33 cellular contexts compared by ENCODE assay signal in genomic region chr15:70770863-70771262, GRCh38. TPM values are rescaled to one million over a fixed set of nuclear protein-coding genes. Genes with fewer than 3 reads are reported as not detected.
DNase-seq lines count a peak whose midpoint lies in the region; ATAC-seq, FAIRE-seq and TF ChIP-seq lines count a peak whose summit lies in the region.
"Had no signal": no experiment of that assay in that cellular context is flagged by ENCODE, and none has a peak within 500 bp of the region (broad histone marks: within the 10 kb centered on the region; RNA-seq: fewer than 3 reads in every experiment).

No MANE protein-coding gene starts in this region.

- POLR2A ChIA-PET in activated CD4-positive, alpha-beta T cell treated with anti-CD3 and anti-CD28 coated beads for 36 hours (lab: Charles Lee), result no interaction called here

- H4K20me1 ChIP-seq in astrocyte (ENCODE audit: insufficient read depth, low read length), result no peaks in the 10 kb centered on the region

- H3K4me3 ChIP-seq in astrocyte (ENCODE audit: insufficient read depth, low read depth, low read length), result no peak overlapping the region
- no peak overlapping the region for H3K4me3 ChIP-seq in thyroid gland (replicated peaks in 1 of 3)
- H3K4me3 ChIP-seq: GM23338, heart right ventricle, neural progenitor cell, right lobe of liver, testis, uterus had no signal

- 57 to 60% methylated on average over 3 of the region's 3 CpGs for WGBS in thyroid gland, 2 donors

- H3K4me1 ChIP-seq in astrocyte (ENCODE audit: insufficient read depth, low read length) (peaks cover 22% of the 10 kb centered on the region), foreskin keratinocyte (peaks cover 28% of the 10 kb centered on the region), thyroid gland (peaks cover 27 to 45% of the 10 kb centered on the region in 2 donors)
- H3K4me1 ChIP-seq: neural progenitor cell, right lobe of liver, testis, uterus had no signal

- no peak for DNase-seq in activated CD4-positive, alpha-beta T cell treated with anti-CD3 and anti-CD28 coated beads for 36 hours
- no peak for DNase-seq in activated CD4-positive, alpha-beta T cell treated with anti-CD3 and anti-CD28 coated beads for 4 hours
- no peak for DNase-seq in astrocyte (ENCODE audit: low read depth)
- DNase-seq in foreskin keratinocyte, result peak; percentile 79 to 90
- no peak for DNase-seq in thyroid gland
- no peak for DNase-seq in NCI-H1417 (lab: John Stamatoyannopoulos, UW)
- DNase-seq in NAMALWA (ENCODE audit: low spot score), result no peak
- DNase-seq in superior temporal gyrus (ENCODE audit: extremely low spot score), result no peak
- DNase-seq: activated CD4-positive, alpha-beta T cell treated with anti-CD3 and anti-CD28 coated beads, Interleukin-2, amount 10 ng/mL, durations not matched to agents 7 days and 5 days; activated CD8-positive, alpha-beta memory T cell treated with anti-CD3 and anti-CD28 coated beads, Interleukin-2, amount 10 ng/mL, durations not matched to agents 7 days and 5 days; activated naive CD4-positive, alpha-beta T cell; activated T-cell treated with anti-CD3 and anti-CD28 coated beads, Interleukin-2, amount 50 U/mL, for 48 hours; brain microvascular endothelial cell; CD4-positive, alpha-beta T cell; effector CD4-positive, alpha-beta T cell; foreskin melanocyte; heart right ventricle; NCI-H2081; NCI-H2227 treated with DMSO at 0.1 percent for 48 hours; NCI-H82; posterior cingulate gyrus; right lobe of liver; stimulated activated CD4-positive, alpha-beta T cell treated with anti-CD3 and anti-CD28 coated beads, Interleukin-4, amount 100 ng/mL, for 4 hours; stimulated activated naive B cell treated with anti-CD40 and anti-IgM and Interleukin-4, amounts not matched to agents 10 μg/mL and 1 μg/mL and 100 μg/mL, for 72 hours; testis; uterus had no signal

- H3K9me3 ChIP-seq in astrocyte (ENCODE audit: insufficient read depth, low read depth, low read length) (no peaks in the 10 kb centered on the region), thyroid gland (no peaks in the 10 kb centered on the region)
- H3K9me3 ChIP-seq: heart right ventricle, right lobe of liver, testis, uterus had no signal

- TF ChIP-seq POLR2A in thyroid gland (IDR thresholded peaks at IDR 0.05), result no peak

- H3K4me2 ChIP-seq in astrocyte (ENCODE audit: low read length), result no peak overlapping the region
- H3K4me2 ChIP-seq: GM23338, neural progenitor cell had no signal

- no peak overlapping the region for H3K27ac Mint-ChIP-seq in activated CD4-positive, alpha-beta T cell treated with anti-CD3 and anti-CD28 coated beads for 36 hours
- peak overlapping the region; percentile 31 for H3K27ac Mint-ChIP-seq in astrocyte (ENCODE audit: unreplicated experiment)
- H3K27ac Mint-ChIP-seq: activated CD4-positive, alpha-beta T cell treated with anti-CD3 and anti-CD28 coated beads, Interleukin-2, amount 10 ng/mL, durations not matched to agents 7 days and 5 days; activated CD8-positive, alpha-beta memory T cell treated with anti-CD3 and anti-CD28 coated beads, Interleukin-2, amount 10 ng/mL, durations not matched to agents 7 days and 5 days; CD4-positive, alpha-beta T cell; GM23338; memory B cell; neural progenitor cell; stimulated activated naive B cell treated with anti-CD40 and anti-IgM and Interleukin-4, amounts not matched to agents 10 μg/mL and 1 μg/mL and 100 μg/mL, for 72 hours; T-helper 2 cell treated with Interferon-gamma antibody and Interleukin-4, amounts not matched to agents 5 μg/mL and 100 μg/mL, for 36 hours had no signal

- H3K36me3 ChIP-seq in astrocyte (ENCODE audit: insufficient read depth, low read length), result no peaks in the 10 kb centered on the region
- H3K36me3 ChIP-seq in thyroid gland, result no peaks in the 10 kb centered on the region
- H3K36me3 ChIP-seq: brain microvascular endothelial cell, heart right ventricle, neural progenitor cell, right lobe of liver, uterus had no signal

- no peaks in the 10 kb centered on the region for H3K9me3 Mint-ChIP-seq in activated CD4-positive, alpha-beta T cell treated with anti-CD3 and anti-CD28 coated beads for 36 hours (ENCODE audit: low read depth)
- H3K9me3 Mint-ChIP-seq in astrocyte (ENCODE audit: unreplicated experiment), result no peaks in the 10 kb centered on the region
- H3K9me3 Mint-ChIP-seq: activated CD4-positive, alpha-beta T cell treated with anti-CD3 and anti-CD28 coated beads, Interleukin-2, amount 10 ng/mL, durations not matched to agents 7 days and 5 days; CD4-positive, alpha-beta T cell; GM23338; memory B cell; neural progenitor cell; stimulated activated naive B cell treated with anti-CD40 and anti-IgM and Interleukin-4, amounts not matched to agents 10 μg/mL and 1 μg/mL and 100 μg/mL, for 72 hours; T-helper 2 cell treated with Interferon-gamma antibody and Interleukin-4, amounts not matched to agents 5 μg/mL and 100 μg/mL, for 36 hours had no signal

- no peaks in the 10 kb centered on the region for H3K27me3 ChIP-seq in astrocyte (ENCODE audit: insufficient read depth, low read length)
- H3K27me3 ChIP-seq in foreskin keratinocyte, result no peaks in the 10 kb centered on the region
- no peaks in the 10 kb centered on the region for H3K27me3 ChIP-seq in thyroid gland
- H3K27me3 ChIP-seq: brain microvascular endothelial cell, heart right ventricle, neural progenitor cell, right lobe of liver, testis, uterus had no signal

- intact Hi-C loops in activated CD4-positive, alpha-beta T cell treated with anti-CD3 and anti-CD28 coated beads for 36 hours (cut with DNase I, micrococcal nuclease), result no loop called here
- intact Hi-C loops in thyroid gland (cut with DNase I), result no loop called here

- H3K27ac ChIP-seq in astrocyte (ENCODE audit: low read depth, low read length), result no peak overlapping the region
- H3K27ac ChIP-seq in foreskin keratinocyte, result peak overlapping the region; percentile 75
- peak overlapping the region; percentile 7 to 34 (median 12) for H3K27ac ChIP-seq in thyroid gland
- H3K27ac ChIP-seq: 22Rv1, brain microvascular endothelial cell, neural progenitor cell, right lobe of liver, testis, uterus had no signal

- no peaks in the 10 kb centered on the region for H3K79me2 ChIP-seq in astrocyte (ENCODE audit: insufficient read depth, low read length)

- peaks cover 5% of the 10 kb centered on the region for H3K27me3 Mint-ChIP-seq in activated CD4-positive, alpha-beta T cell treated with anti-CD3 and anti-CD28 coated beads for 36 hours
- no peaks in the 10 kb centered on the region for H3K27me3 Mint-ChIP-seq in astrocyte (ENCODE audit: low read depth, unreplicated experiment)

- CTCF ChIA-PET in activated CD4-positive, alpha-beta T cell treated with anti-CD3 and anti-CD28 coated beads for 36 hours (lab: Charles Lee), result interaction anchor here (0.8 kb wide), 1 partner anchor 48 kb away, joined by 3 read pairs; no protein-coding TSS in a partner anchor

- TF ChIP-seq CTCF in astrocyte (IDR thresholded peaks at IDR 0.05; ENCODE audit: insufficient read depth, low read depth, low read length), result no peak
- no peak for TF ChIP-seq CTCF in foreskin keratinocyte (conservative IDR thresholded peaks at IDR 0.05)
- no peak for TF ChIP-seq CTCF in thyroid gland (IDR thresholded peaks at IDR 0.05)

- no peak overlapping the region for H3K9ac ChIP-seq in astrocyte (ENCODE audit: low read length)
- H3K9ac ChIP-seq: neural progenitor cell had no signal

- ATAC-seq in activated CD4-positive, alpha-beta T cell treated with anti-CD3 and anti-CD28 coated beads for 36 hours, result peak; percentile 33
- peak; percentile 96 for ATAC-seq in foreskin keratinocyte
- ATAC-seq: activated CD8-positive, alpha-beta memory T cell treated with anti-CD3 and anti-CD28 coated beads, Interleukin-2, amount 10 ng/mL, durations not matched to agents 7 days and 5 days; GM23338; heart right ventricle; right lobe of liver; Right ventricle myocardium inferior; stimulated activated naive B cell treated with anti-CD40 and anti-IgM and Interleukin-4, amounts not matched to agents 10 μg/mL and 1 μg/mL and 100 μg/mL, for 72 hours had no signal

- H3K36me3 Mint-ChIP-seq in activated CD4-positive, alpha-beta T cell treated with anti-CD3 and anti-CD28 coated beads for 36 hours (ENCODE audit: low read depth), result no peaks in the 10 kb centered on the region
- no peaks in the 10 kb centered on the region for H3K36me3 Mint-ChIP-seq in astrocyte (ENCODE audit: low read depth, unreplicated experiment)
- H3K36me3 Mint-ChIP-seq: activated CD8-positive, alpha-beta memory T cell treated with anti-CD3 and anti-CD28 coated beads, Interleukin-2, amount 10 ng/mL, durations not matched to agents 7 days and 5 days; memory B cell; neural progenitor cell; stimulated activated naive B cell treated with anti-CD40 and anti-IgM and Interleukin-4, amounts not matched to agents 10 μg/mL and 1 μg/mL and 100 μg/mL, for 72 hours had no signal

- FAIRE-seq in astrocyte (lab: Jason Lieb, UNC), result peak; percentile 26
- FAIRE-seq: D721Med had no signal

- H3K4me1 Mint-ChIP-seq in activated CD4-positive, alpha-beta T cell treated with anti-CD3 and anti-CD28 coated beads for 36 hours, result peaks cover 14% of the 10 kb centered on the region
- peaks cover 40% of the 10 kb centered on the region for H3K4me1 Mint-ChIP-seq in astrocyte (ENCODE audit: low read depth, unreplicated experiment)
- H3K4me1 Mint-ChIP-seq: GM23338, neural progenitor cell had no signal

- no peak overlapping the region for H2AFZ ChIP-seq in astrocyte (ENCODE audit: low read depth, low read length)
- H2AFZ ChIP-seq: GM23338, neural progenitor cell had no signal

- H3K4me3 Mint-ChIP-seq in activated CD4-positive, alpha-beta T cell treated with anti-CD3 and anti-CD28 coated beads for 36 hours, result no peak overlapping the region
- no peak overlapping the region for H3K4me3 Mint-ChIP-seq in astrocyte (ENCODE audit: unreplicated experiment)
- H3K4me3 Mint-ChIP-seq: activated CD4-positive, alpha-beta T cell treated with anti-CD3 and anti-CD28 coated beads, Interleukin-2, amount 10 ng/mL, durations not matched to agents 7 days and 5 days; activated CD8-positive, alpha-beta memory T cell treated with anti-CD3 and anti-CD28 coated beads, Interleukin-2, amount 10 ng/mL, durations not matched to agents 7 days and 5 days; CD4-positive, alpha-beta T cell; GM23338; memory B cell; neural progenitor cell; stimulated activated naive B cell treated with anti-CD40 and anti-IgM and Interleukin-4, amounts not matched to agents 10 μg/mL and 1 μg/mL and 100 μg/mL, for 72 hours; T-helper 2 cell treated with Interferon-gamma antibody and Interleukin-4, amounts not matched to agents 5 μg/mL and 100 μg/mL, for 36 hours had no signal

RNA-seq across cellular contexts. Expression of gene UACA, which starts 7.5 kb away (rescaled TPM):
- total RNA-seq in activated CD4-positive, alpha-beta T cell treated with anti-CD3 and anti-CD28 coated beads for 36 hours, result 1 to 10 TPM; 6.6 TPM
- total RNA-seq in astrocyte (168 and 200 TPM in 2 replicates), foreskin keratinocyte (45.8 and 46.1 TPM in 2 replicates), thyroid gland (100 to 1,000 TPM in 1 of 4 donors, 10 to 100 TPM in 3; 63.9 to 119 (median 92.4) TPM)
- polyA plus RNA-seq in foreskin keratinocyte, result 28.6 and 29.0 TPM in 2 replicates

Comparison
In these comparisons a context has a peak if more than half of its experiments do, and no peak if none do; other contexts are left out.
1. DNase-seq: peak in foreskin keratinocyte (2 of 2); none in activated CD4-positive, alpha-beta T cell treated with anti-CD3 and anti-CD28 coated beads for 36 hours (single experiment), activated CD4-positive, alpha-beta T cell treated with anti-CD3 and anti-CD28 coated beads for 4 hours (0 of 2), astrocyte (single experiment), thyroid gland (0 of 2), NCI-H1417 (0 of 3), NAMALWA (single experiment) and superior temporal gyrus (single experiment).